Comparison of ENCODE assay signal across 28 cellular contexts in genomic region chr4:121686265-121686664, GRCh38. TPM values are rescaled to one million over a fixed set of nuclear protein-coding genes. Genes with fewer than 3 reads are reported as not detected.
DNase-seq lines count a peak whose midpoint lies in the region; ATAC-seq, FAIRE-seq and TF ChIP-seq lines count a peak whose summit lies in the region.
"Had no signal": no experiment of that assay in that cellular context is flagged by ENCODE, and none has a peak within 500 bp of the region (broad histone marks: within the 10 kb centered on the region; RNA-seq: fewer than 3 reads in every experiment).

No MANE protein-coding gene starts in this region.

- H2AFZ ChIP-seq in fibroblast of lung (ENCODE audit: low read length), result no peak overlapping the region

- H3K27ac Mint-ChIP-seq in MCF 10A (ENCODE audit: low read depth, unreplicated experiment), result peak overlapping the region; percentile 59
- H3K27ac Mint-ChIP-seq: activated CD4-positive, alpha-beta T cell treated with anti-CD3 and anti-CD28 coated beads for 36 hours; activated naive CD8-positive, alpha-beta T cell treated with anti-CD3 and anti-CD28 coated beads for 36 hours; naive thymus-derived CD4-positive, alpha-beta T cell had no signal

- POLR2A ChIA-PET in MCF 10A (lab: Yijun Ruan, JAX), result interaction anchor here (0.7 to 1.0 kb wide), 2 partner anchors 17 to 427 kb away, joined by 3 to 4 read pairs; no protein-coding TSS in a partner anchor

- TF ChIP-seq CTCF in MCF 10A (IDR thresholded peaks at IDR 0.05; ENCODE audit: unreplicated experiment) (no peak), breast epithelium (IDR thresholded peaks at IDR 0.05) (no peak), RWPE2 (IDR thresholded peaks at IDR 0.05; ENCODE audit: poor library complexity, severe bottlenecking) (no peak), fibroblast of lung (conservative IDR thresholded peaks at IDR 0.05 in 1 of 2, IDR thresholded peaks at IDR 0.05 in 1 of 2; ENCODE audit: low read depth in 1 of 2, low read length in 2 of 2) (no peak)

- H3K9ac ChIP-seq in fibroblast of lung (ENCODE audit: insufficient read depth, low read length), result no peak overlapping the region

- H4K20me1 ChIP-seq in fibroblast of lung (ENCODE audit: control insufficient read depth, extremely low read depth, insufficient read depth, low read length), result peaks cover 6% of the 10 kb centered on the region

- peaks cover 14% of the 10 kb centered on the region for H3K4me1 Mint-ChIP-seq in MCF 10A (ENCODE audit: insufficient read depth, unreplicated experiment)
- H3K4me1 Mint-ChIP-seq: activated CD4-positive, alpha-beta T cell treated with anti-CD3 and anti-CD28 coated beads for 36 hours; activated naive CD8-positive, alpha-beta T cell treated with anti-CD3 and anti-CD28 coated beads for 36 hours had no signal

- no peak for TF ChIP-seq POLR2A in breast epithelium (IDR thresholded peaks at IDR 0.05)

- no peaks in the 10 kb centered on the region for H3K27me3 Mint-ChIP-seq in MCF 10A (ENCODE audit: insufficient read depth, unreplicated experiment)
- H3K27me3 Mint-ChIP-seq: activated CD4-positive, alpha-beta T cell treated with anti-CD3 and anti-CD28 coated beads for 36 hours; activated naive CD8-positive, alpha-beta T cell treated with anti-CD3 and anti-CD28 coated beads for 36 hours; CD8-positive, alpha-beta memory T cell; naive thymus-derived CD4-positive, alpha-beta T cell had no signal

- peaks cover 74% of the 10 kb centered on the region for H3K79me2 ChIP-seq in fibroblast of lung (ENCODE audit: control insufficient read depth, insufficient read depth, low read length)

- H3K27ac ChIP-seq in breast epithelium, result no peak overlapping the region
- H3K27ac ChIP-seq in RWPE2 (ENCODE audit: poor library complexity, severe bottlenecking), result peak overlapping the region; percentile 97
- H3K27ac ChIP-seq in fibroblast of lung (ENCODE audit: insufficient read depth, low read length), result peak overlapping the region; percentile 18
- H3K27ac ChIP-seq: left ventricle myocardium inferior, upper lobe of left lung had no signal

- H3K4me3 ChIP-seq in breast epithelium, result no peak overlapping the region
- H3K4me3 ChIP-seq in RWPE2 (ENCODE audit: severe bottlenecking), result no peak overlapping the region
- H3K4me3 ChIP-seq in fibroblast of lung (replicated peaks in 1 of 4; ENCODE audit: control extremely low read depth in 1 of 4, insufficient read depth in 1 of 4, low read depth in 3 of 4, low read length in 4 of 4), result no peak overlapping the region
- H3K4me3 ChIP-seq: left ventricle myocardium inferior, upper lobe of left lung had no signal

- CTCF ChIA-PET in MCF 10A (lab: Yijun Ruan, JAX), result interaction anchor here (0.5 to 2.4 kb wide), 6 partner anchors 30 to 494 kb away, joined by 3 to 7 read pairs (median 4); no protein-coding TSS in a partner anchor

- ATAC-seq in RWPE2 (ENCODE audit: low read depth) (peak; percentile 70), HG03378 (IDR thresholded peaks at IDR 0.05; ENCODE audit: unreplicated experiment) (no peak)
- ATAC-seq: activated CD4-positive, alpha-beta T cell treated with anti-CD3 and anti-CD28 coated beads for 36 hours; naive thymus-derived CD4-positive, alpha-beta T cell; Right ventricle myocardium inferior had no signal

- H3K9me3 ChIP-seq in breast epithelium, result no peaks in the 10 kb centered on the region
- H3K9me3 ChIP-seq in RWPE2 (ENCODE audit: severe bottlenecking), result no peaks in the 10 kb centered on the region
- H3K9me3 ChIP-seq in fibroblast of lung (ENCODE audit: control insufficient read depth, insufficient read depth, low read depth, low read length), result no peaks in the 10 kb centered on the region
- H3K9me3 ChIP-seq: left ventricle myocardium inferior, upper lobe of left lung had no signal

- no peak for FAIRE-seq in urothelium cell line (lab: Jason Lieb, UNC)
- FAIRE-seq: H1 had no signal

- DNase-seq in MCF 10A (ENCODE audit: unreplicated experiment) (peak; percentile 34), breast epithelium (ENCODE audit: low spot score in 2 of 2) (no peak), RWPE2 (ENCODE audit: low spot score) (no peak), fibroblast of lung (ENCODE audit: low read depth in 2 of 2) (no peak), ureter (ENCODE audit: low spot score) (no peak), cerebellar cortex (ENCODE audit: low spot score) (no peak), urothelium cell line (ENCODE audit: low spot score) (no peak)
- DNase-seq: activated CD4-positive, alpha-beta T cell treated with anti-CD3 and anti-CD28 coated beads for 36 hours; activated CD8-positive, alpha-beta memory T cell treated with anti-CD3 and anti-CD28 coated beads for 24 hours; activated effector memory CD4-positive, alpha-beta T cell treated with anti-CD3 and anti-CD28 coated beads, Interleukin-2, amount 50 U/mL, for 16 hours; activated naive CD8-positive, alpha-beta T cell treated with anti-CD3 and anti-CD28 coated beads for 36 hours; AML-193; CD8-positive, alpha-beta memory T cell; DMS153; islet precursor cell; KBM-7; left ventricle myocardium inferior; midbrain; naive thymus-derived CD4-positive, alpha-beta T cell; NCI-H1436; NCI-H2081 treated with DMSO at 0.1 percent for 48 hours; NCI-H774; nucleus accumbens; stimulated activated CD4-positive, alpha-beta T cell treated with anti-CD3 and anti-CD28 coated beads, Interleukin-2, amount 100 ng/mL, for 24 hours; upper lobe of left lung had no signal

- H3K36me3 ChIP-seq in breast epithelium, result no peaks in the 10 kb centered on the region
- H3K36me3 ChIP-seq in RWPE2 (ENCODE audit: low read depth), result peaks cover 90% of the 10 kb centered on the region
- H3K36me3 ChIP-seq in fibroblast of lung (ENCODE audit: control insufficient read depth, insufficient read depth, low read length), result peaks cover 23% of the 10 kb centered on the region

- peaks cover 56% of the 10 kb centered on the region for H3K36me3 Mint-ChIP-seq in MCF 10A (ENCODE audit: insufficient read depth, unreplicated experiment)

- H3K27me3 ChIP-seq in breast epithelium, result no peaks in the 10 kb centered on the region
- H3K27me3 ChIP-seq in RWPE2 (ENCODE audit: insufficient read depth, poor library complexity, severe bottlenecking), result no peaks in the 10 kb centered on the region
- H3K27me3 ChIP-seq in fibroblast of lung (ENCODE audit: control insufficient read depth, insufficient read depth, low read length), result no peaks in the 10 kb centered on the region
- H3K27me3 ChIP-seq: upper lobe of left lung had no signal

- no peak overlapping the region for H3K4me2 ChIP-seq in fibroblast of lung (ENCODE audit: extremely low read depth, insufficient read depth, low read length)

- no TSS peak for BruUV-seq in MCF 10A (replicated peaks; lab: Mats Ljungman, UMichigan)

- intact Hi-C loops in MCF 10A (cut with micrococcal nuclease), result no loop called here
- intact Hi-C loops in breast epithelium (cut with DNase I; ENCODE audit: low total_unique reads), result no loop called here

- no peak overlapping the region for H3K4me3 Mint-ChIP-seq in MCF 10A (ENCODE audit: unreplicated experiment)
- H3K4me3 Mint-ChIP-seq: activated CD4-positive, alpha-beta T cell treated with anti-CD3 and anti-CD28 coated beads for 36 hours; activated naive CD8-positive, alpha-beta T cell treated with anti-CD3 and anti-CD28 coated beads for 36 hours; CD8-positive, alpha-beta memory T cell; naive thymus-derived CD4-positive, alpha-beta T cell had no signal

- H3K4me1 ChIP-seq in breast epithelium (no peaks in the 10 kb centered on the region), RWPE2 (ENCODE audit: insufficient read depth, poor library complexity, severe bottlenecking) (peaks cover 30% of the 10 kb centered on the region), fibroblast of lung (ENCODE audit: control insufficient read depth, extremely low read depth, insufficient read depth, low read length) (peaks cover 21% of the 10 kb centered on the region)

- no peaks in the 10 kb centered on the region for H3K9me3 Mint-ChIP-seq in MCF 10A (ENCODE audit: unreplicated experiment)
- H3K9me3 Mint-ChIP-seq: activated naive CD8-positive, alpha-beta T cell treated with anti-CD3 and anti-CD28 coated beads for 36 hours; CD8-positive, alpha-beta memory T cell; naive thymus-derived CD4-positive, alpha-beta T cell had no signal

RNA-seq across cellular contexts. Expression of gene ANXA5, which starts 10.5 kb away (rescaled TPM):
- 476 and 566 TPM in 2 replicates for total RNA-seq in MCF 10A (2022)
- 100 to 1,000 TPM; 286 to 430 (median 292) TPM for total RNA-seq in breast epithelium
- 481 and 602 TPM in 2 replicates for total RNA-seq in fibroblast of lung
- 1,748 and 2,025 TPM in 2 replicates for polyA plus RNA-seq in fibroblast of lung
- 1,175 and 1,208 TPM in 2 replicates for polyA plus RNA-seq in fibroblast of lung (2012)
- 140 and 187 TPM in 2 replicates for polyA minus RNA-seq in fibroblast of lung (ENCODE audit: low replicate concordance)
- 141 TPM for total RNA-seq in ureter

Comparison
In these comparisons a context has a peak if more than half of its experiments do, and no peak if none do; other contexts are left out.
1. H3K27ac ChIP-seq: peak in RWPE2 (single experiment) and fibroblast of lung (single experiment); none in breast epithelium (0 of 2).